In genomic region chrX:148915474-148915873, GRCh38 we compare ENCODE assay signal across 30 cellular contexts.
DNase-seq lines count a peak whose midpoint lies in the region; ATAC-seq, FAIRE-seq and TF ChIP-seq lines count a peak whose summit lies in the region.
"Had no signal": no experiment of that assay in that cellular context is flagged by ENCODE, and none has a peak within 500 bp of the region (broad histone marks: within the 10 kb centered on the region; RNA-seq: fewer than 3 reads in every experiment).

No MANE protein-coding gene starts in this region.

- H3K9me3 Mint-ChIP-seq in mesothelial cell of epicardium, result peaks cover 37% of the 10 kb centered on the region
- H3K9me3 Mint-ChIP-seq: activated naive CD4-positive, alpha-beta T cell treated with anti-CD3 and anti-CD28 coated beads, Interleukin-2, amount 50 U/mL, for 24 hours; activated T-cell treated with anti-CD3 and anti-CD28 coated beads, Interleukin-2, amount 50 U/mL, for 72 hours had no signal

- H3K36me3 ChIP-seq in osteoblast (ENCODE audit: insufficient read depth, low read length), result no peaks in the 10 kb centered on the region
- H3K36me3 ChIP-seq: cardiac muscle cell, HAP-1, SJCRH30, upper lobe of left lung had no signal

- H3K9me3 ChIP-seq in osteoblast (ENCODE audit: low read depth, low read length), result no peaks in the 10 kb centered on the region
- H3K9me3 ChIP-seq: HAP-1, SJCRH30, upper lobe of left lung had no signal

- peak; percentile 23 for DNase-seq in osteoblast (ENCODE audit: insufficient read length, low spot score, missing footprints)
- DNase-seq in HTR-8/SVneo (ENCODE audit: insufficient read length, low spot score), result no peak
- no peak for DNase-seq in mucosa of gallbladder (ENCODE audit: low spot score)
- no peak for DNase-seq in mesothelial cell of epicardium (ENCODE audit: low spot score in 2 of 2, unreplicated experiment in 2 of 2)
- no peak for DNase-seq in SKM-1 (lab: John Stamatoyannopoulos, UW; ENCODE audit: unreplicated experiment)
- DNase-seq: activated CD4-positive, alpha-beta T cell treated with anti-CD3 and anti-CD28 coated beads for 36 hours; activated T-cell treated with anti-CD3 and anti-CD28 coated beads, Interleukin-2, amount 50 U/mL, for 72 hours; EL; left colon; mesendoderm; naive B cell; NCI-H1694; NCI-H2171 treated with DMSO at 0.1 percent for 48 hours; NCI-H524 treated with DMSO at 0.1 percent for 48 hours; SJCRH30; stimulated activated CD8-positive, alpha-beta memory T cell treated with anti-CD3 and anti-CD28 coated beads, Interleukin-4, amount 100 ng/mL, for 48 hours; T-helper 1 cell; upper lobe of left lung had no signal

- no peak overlapping the region for H3K4me3 ChIP-seq in osteoblast (ENCODE audit: insufficient read depth, low read length)
- H3K4me3 ChIP-seq: cardiac muscle cell, coronary artery, HAP-1, hepatocyte, SJCRH30, upper lobe of left lung had no signal

- peak; percentile 23 for ATAC-seq in GM19025 (IDR thresholded peaks at IDR 0.05; ENCODE audit: low read depth, unreplicated experiment)
- ATAC-seq in GM21619 (IDR thresholded peaks at IDR 0.05; ENCODE audit: unreplicated experiment), result peak; percentile 23
- ATAC-seq in HG03139 (IDR thresholded peaks at IDR 0.05; ENCODE audit: unreplicated experiment), result peak; percentile 23
- ATAC-seq: activated CD4-positive, alpha-beta T cell treated with anti-CD3 and anti-CD28 coated beads for 36 hours; activated T-cell treated with anti-CD3 and anti-CD28 coated beads, Interleukin-2, amount 50 U/mL, for 72 hours; esophagus mucosa; HepG2; left colon had no signal

- no peak overlapping the region for H3K27ac Mint-ChIP-seq in mesothelial cell of epicardium
- H3K27ac Mint-ChIP-seq: activated CD4-positive, alpha-beta T cell treated with anti-CD3 and anti-CD28 coated beads for 36 hours; activated naive CD4-positive, alpha-beta T cell treated with anti-CD3 and anti-CD28 coated beads, Interleukin-2, amount 50 U/mL, for 24 hours; activated T-cell treated with anti-CD3 and anti-CD28 coated beads, Interleukin-2, amount 50 U/mL, for 72 hours; naive B cell had no signal

- no peaks in the 10 kb centered on the region for H4K20me1 ChIP-seq in osteoblast (ENCODE audit: insufficient read depth, low read length)

- no peaks in the 10 kb centered on the region for H3K36me3 Mint-ChIP-seq in mesothelial cell of epicardium
- H3K36me3 Mint-ChIP-seq: activated naive CD4-positive, alpha-beta T cell treated with anti-CD3 and anti-CD28 coated beads, Interleukin-2, amount 50 U/mL, for 24 hours; naive B cell had no signal

- no peaks in the 10 kb centered on the region for H3K27me3 ChIP-seq in osteoblast (ENCODE audit: insufficient read depth, low read length)
- H3K27me3 ChIP-seq: cardiac muscle cell, hepatocyte, SJCRH30, upper lobe of left lung had no signal

- no peaks in the 10 kb centered on the region for H3K27me3 Mint-ChIP-seq in mesothelial cell of epicardium (ENCODE audit: low read depth)
- H3K27me3 Mint-ChIP-seq: activated CD4-positive, alpha-beta T cell treated with anti-CD3 and anti-CD28 coated beads for 36 hours; activated naive CD4-positive, alpha-beta T cell treated with anti-CD3 and anti-CD28 coated beads, Interleukin-2, amount 50 U/mL, for 24 hours; naive B cell had no signal

- H3K79me2 ChIP-seq in osteoblast (ENCODE audit: insufficient read depth, low read length), result no peaks in the 10 kb centered on the region
- H3K79me2 ChIP-seq: hepatocyte had no signal

- H2AFZ ChIP-seq in osteoblast (ENCODE audit: low read length), result no peak overlapping the region
- H2AFZ ChIP-seq: hepatocyte had no signal

- H3K4me2 ChIP-seq in osteoblast (ENCODE audit: insufficient read depth, low read length), result no peak overlapping the region
- H3K4me2 ChIP-seq: hepatocyte had no signal

- no peak for TF ChIP-seq CTCF in osteoblast (IDR thresholded peaks at IDR 0.05; ENCODE audit: extremely low read depth, low read depth, low read length)
- no peak for TF ChIP-seq CTCF in mesothelial cell of epicardium (IDR thresholded peaks at IDR 0.05; ENCODE audit: unreplicated experiment)

- no peak overlapping the region for H3K27ac ChIP-seq in osteoblast (ENCODE audit: low read depth, low read length)
- H3K27ac ChIP-seq: cardiac muscle cell, coronary artery, hepatocyte, SJCRH30, upper lobe of left lung had no signal

- peaks cover 4% of the 10 kb centered on the region for H3K4me1 Mint-ChIP-seq in mesothelial cell of epicardium
- H3K4me1 Mint-ChIP-seq: activated CD4-positive, alpha-beta T cell treated with anti-CD3 and anti-CD28 coated beads for 36 hours; activated naive CD4-positive, alpha-beta T cell treated with anti-CD3 and anti-CD28 coated beads, Interleukin-2, amount 50 U/mL, for 24 hours; naive B cell had no signal

- H3K4me1 ChIP-seq in osteoblast (ENCODE audit: insufficient read depth, low read length), result no peaks in the 10 kb centered on the region
- H3K4me1 ChIP-seq: SJCRH30, upper lobe of left lung had no signal

- no peak overlapping the region for H3K4me3 Mint-ChIP-seq in mesothelial cell of epicardium
- H3K4me3 Mint-ChIP-seq: activated CD4-positive, alpha-beta T cell treated with anti-CD3 and anti-CD28 coated beads for 36 hours; activated naive CD4-positive, alpha-beta T cell treated with anti-CD3 and anti-CD28 coated beads, Interleukin-2, amount 50 U/mL, for 24 hours; activated T-cell treated with anti-CD3 and anti-CD28 coated beads, Interleukin-2, amount 50 U/mL, for 72 hours; naive B cell had no signal

- no peak for FAIRE-seq in HTR-8/SVneo (lab: Jason Lieb, UNC)
- FAIRE-seq: HepG2, RCC 7860, TTC549 had no signal
